ENCODE assay signal across 1 cellular context in genomic region chr22:29016067-29016938, GRCh38.
TF ChIP-seq lines count a peak whose summit lies in the region.

No MANE protein-coding gene starts in this region.

TF ChIP-seq in GM23338, 12 proteins besides CTCF, POLR2A, EP300 and RAD21:
- no peak for TF ChIP-seq ZNF462 (CRISPR knock-in tag; IDR thresholded peaks at IDR 0.05)
- TF ChIP-seq EZH2 (IDR thresholded peaks at IDR 0.05; ENCODE audit: low read depth, unreplicated experiment), result no peak
- no peak for TF ChIP-seq POLR2AphosphoS5 (IDR thresholded peaks at IDR 0.05; ENCODE audit: low read depth)
- TF ChIP-seq EZH2phosphoT487 (IDR thresholded peaks at IDR 0.05; ENCODE audit: unreplicated experiment), result no peak
- no peak for TF ChIP-seq ZNF114 (CRISPR knock-in tag; IDR thresholded peaks at IDR 0.05)
- TF ChIP-seq JUNB (IDR thresholded peaks at IDR 0.05; ENCODE audit: unreplicated experiment), result no peak
- TF ChIP-seq NANOG (IDR thresholded peaks at IDR 0.05; ENCODE audit: borderline replicate concordance), result no peak
- no peak for TF ChIP-seq REST (IDR thresholded peaks at IDR 0.05; ENCODE audit: unreplicated experiment)
- TF ChIP-seq, protein P1, sequence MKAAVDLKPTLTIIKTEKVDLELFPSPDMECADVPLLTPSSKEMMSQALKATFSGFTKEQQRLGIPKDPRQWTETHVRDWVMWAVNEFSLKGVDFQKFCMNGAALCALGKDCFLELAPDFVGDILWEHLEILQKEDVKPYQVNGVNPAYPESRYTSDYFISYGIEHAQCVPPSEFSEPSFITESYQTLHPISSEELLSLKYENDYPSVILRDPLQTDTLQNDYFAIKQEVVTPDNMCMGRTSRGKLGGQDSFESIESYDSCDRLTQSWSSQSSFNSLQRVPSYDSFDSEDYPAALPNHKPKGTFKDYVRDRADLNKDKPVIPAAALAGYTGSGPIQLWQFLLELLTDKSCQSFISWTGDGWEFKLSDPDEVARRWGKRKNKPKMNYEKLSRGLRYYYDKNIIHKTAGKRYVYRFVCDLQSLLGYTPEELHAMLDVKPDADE (IDR thresholded peaks at IDR 0.05), result no peak
- no peak for TF ChIP-seq ZNF331 (CRISPR knock-in tag; IDR thresholded peaks at IDR 0.05; ENCODE audit: low read depth)
- no peak for TF ChIP-seq CREB1 (CRISPR knock-in tag; IDR thresholded peaks at IDR 0.05; ENCODE audit: low read depth)
